11 cellular contexts compared by ENCODE assay signal in the genomic region with DNA sequence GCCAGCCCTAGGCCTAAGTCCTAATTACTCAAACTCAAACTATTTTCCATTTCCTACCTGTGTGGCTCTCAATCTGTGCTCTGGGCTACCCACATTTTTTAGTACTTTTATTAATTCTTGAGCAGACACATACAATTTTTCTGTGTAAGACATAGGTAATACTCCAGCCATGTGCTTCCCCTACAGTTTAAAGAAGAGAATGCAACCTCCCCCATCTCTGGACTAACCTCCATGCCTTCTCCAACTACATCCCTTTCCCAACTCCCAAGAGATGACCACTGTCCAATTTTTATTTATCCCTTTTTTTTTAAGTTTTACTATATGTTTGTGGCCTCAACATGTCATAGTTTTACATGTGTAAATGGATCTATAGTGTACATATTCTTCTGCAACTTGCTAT. TPM values are rescaled to one million over a fixed set of nuclear protein-coding genes. Genes with fewer than 3 reads are reported as not detected.
A peak's percentile ranks its signal among the peaks of the same experiment; 100 is the strongest.
DNase-seq lines count a peak whose midpoint lies in the region; ATAC-seq, FAIRE-seq and TF ChIP-seq lines count a peak whose summit lies in the region.
"Had no signal": no experiment of that assay in that cellular context is flagged by ENCODE, and none has a peak within 500 bp of the region (broad histone marks: within the 10 kb centered on the region; RNA-seq: fewer than 3 reads in every experiment).

No MANE protein-coding gene starts in this region.

- H3K27me3 Mint-ChIP-seq in astrocyte (ENCODE audit: low read depth, unreplicated experiment) (no peaks in the 10 kb centered on the region), mesothelial cell of epicardium (ENCODE audit: low read depth) (no peaks in the 10 kb centered on the region)

- H3K9me3 Mint-ChIP-seq in astrocyte (ENCODE audit: unreplicated experiment) (peaks cover 2% of the 10 kb centered on the region), mesothelial cell of epicardium (no peaks in the 10 kb centered on the region)

- H3K4me2 ChIP-seq in astrocyte (ENCODE audit: low read length), result no peak overlapping the region

- H3K4me1 ChIP-seq in astrocyte (ENCODE audit: insufficient read depth, low read length) (peaks cover 4% of the 10 kb centered on the region), prostate gland (replicated peaks) (peaks cover 2% of the 10 kb centered on the region)

- H3K9me3 ChIP-seq in astrocyte (ENCODE audit: insufficient read depth, low read depth, low read length) (no peaks in the 10 kb centered on the region), prostate gland (no peaks in the 10 kb centered on the region)

- no peak overlapping the region for H3K27ac ChIP-seq in astrocyte (ENCODE audit: low read depth, low read length)
- H3K27ac ChIP-seq in prostate gland, result no peak overlapping the region

- H3K27me3 ChIP-seq in astrocyte (ENCODE audit: insufficient read depth, low read length) (no peaks in the 10 kb centered on the region), prostate gland (replicated peaks; ENCODE audit: insufficient read depth) (no peaks in the 10 kb centered on the region)

- no peak overlapping the region for H3K9ac ChIP-seq in astrocyte (ENCODE audit: low read length)

- FAIRE-seq in astrocyte (lab: Jason Lieb, UNC), result no peak

- TF ChIP-seq CTCF in astrocyte (IDR thresholded peaks at IDR 0.05; ENCODE audit: insufficient read depth, low read depth, low read length), result peak; percentile 42
- TF ChIP-seq CTCF in mesothelial cell of epicardium (IDR thresholded peaks at IDR 0.05; ENCODE audit: unreplicated experiment), result no peak
- TF ChIP-seq CTCF in prostate gland (IDR thresholded peaks at IDR 0.05), result no peak

- in situ Hi-C loops in Caki2 (cut with HindIII; ENCODE audit: low pct_unique_long_range_greater_than_20kb, low sequenced_read_pairs), result loop anchor here (25.0 kb wide), 1 partner anchor 207 kb away; no protein-coding TSS in a partner anchor

- TF ChIP-seq POLR2A in prostate gland (IDR thresholded peaks at IDR 0.05), result no peak

- no peak overlapping the region for H3K27ac Mint-ChIP-seq in astrocyte (ENCODE audit: unreplicated experiment)
- H3K27ac Mint-ChIP-seq in mesothelial cell of epicardium, result peak overlapping the region; percentile 77

- peaks cover 8% of the 10 kb centered on the region for H4K20me1 ChIP-seq in astrocyte (ENCODE audit: insufficient read depth, low read length)

- H3K4me1 Mint-ChIP-seq in astrocyte (ENCODE audit: low read depth, unreplicated experiment) (peaks cover 5% of the 10 kb centered on the region), mesothelial cell of epicardium (peaks cover 17% of the 10 kb centered on the region)

- H3K4me3 Mint-ChIP-seq in astrocyte (ENCODE audit: unreplicated experiment) (no peak overlapping the region), mesothelial cell of epicardium (no peak overlapping the region)

- H2AFZ ChIP-seq in astrocyte (ENCODE audit: low read depth, low read length), result no peak overlapping the region

- peaks cover 56% of the 10 kb centered on the region for H3K79me2 ChIP-seq in astrocyte (ENCODE audit: insufficient read depth, low read length)

- intact Hi-C loops in prostate gland (cut with DNase I), result no loop called here

- ATAC-seq in HG02870 (IDR thresholded peaks at IDR 0.05; ENCODE audit: unreplicated experiment) (no peak), HG02763 (IDR thresholded peaks at IDR 0.05; ENCODE audit: unreplicated experiment) (no peak)

- no peak overlapping the region for H3K4me3 ChIP-seq in astrocyte (ENCODE audit: insufficient read depth, low read depth, low read length)
- H3K4me3 ChIP-seq in prostate gland, result no peak overlapping the region

- DNase-seq in Caki2 (ENCODE audit: low read depth) (peak; percentile 30), HT-29 (ENCODE audit: low spot score) (peak; percentile 34), astrocyte (ENCODE audit: low read depth) (no peak), mesothelial cell of epicardium (ENCODE audit: low spot score in 2 of 2, unreplicated experiment in 2 of 2) (no peak), iPS-NIHi7 (ENCODE audit: extremely low spot score) (no peak), prostate gland (ENCODE audit: low spot score) (no peak)
- DNase-seq: SHP77; stimulated activated CD4-positive, alpha-beta T cell treated with anti-CD3 and anti-CD28 coated beads, Interleukin-4, amount 100 ng/mL, for 24 hours had no signal

- H3K36me3 ChIP-seq in astrocyte (ENCODE audit: insufficient read depth, low read length), result peaks cover 15% of the 10 kb centered on the region
- H3K36me3 ChIP-seq in prostate gland, result no peaks in the 10 kb centered on the region

- H3K36me3 Mint-ChIP-seq in astrocyte (ENCODE audit: low read depth, unreplicated experiment), result peaks cover 16% of the 10 kb centered on the region
- H3K36me3 Mint-ChIP-seq in mesothelial cell of epicardium, result peaks cover 28% of the 10 kb centered on the region

RNA-seq across cellular contexts. Expression of a gene that starts 5.8 kb away (rescaled TPM):
- 136 and 165 TPM in 2 replicates for total RNA-seq in Caki2 (2014; rRNA removed; shearing (Covaris generic); ENCODE audit: low replicate concordance)
- total RNA-seq in HT-29 (2014; rRNA removed; shearing (Covaris generic)), result 23.6 and 26.3 TPM in 2 replicates
- 46.2 and 49.4 TPM in 2 replicates for total RNA-seq in astrocyte
- total RNA-seq in mesothelial cell of epicardium, result 49.4 to 60.5 TPM (median 54.1 TPM) in 3 replicates
- 10 to 100 TPM; 53.5 to 83.0 TPM for total RNA-seq in prostate gland

RNA-seq across cellular contexts. Expression of a gene that starts 43.9 kb away (rescaled TPM):
- total RNA-seq in Caki2 (2014; rRNA removed; shearing (Covaris generic); ENCODE audit: low replicate concordance), result 0.47 TPM in 1 of 2 replicates, not detected in the other
- total RNA-seq in HT-29 (2014; rRNA removed; shearing (Covaris generic)), result not detected in 2 replicates
- total RNA-seq in astrocyte, result not detected in 2 replicates
- 0.09 to 0.11 TPM in 2 of 3 replicates, not detected in the other for total RNA-seq in mesothelial cell of epicardium
- under 1 TPM in 1 of 2 donors, not detected in 1; 0.23 TPM for total RNA-seq in prostate gland
- total RNA-seq: glomerular endothelial cell had no signal

RNA-seq across cellular contexts. Expression of a gene that starts 52.8 kb away (rescaled TPM):
- total RNA-seq in Caki2 (2014; rRNA removed; shearing (Covaris generic); ENCODE audit: low replicate concordance), result 24.0 and 36.6 TPM in 2 replicates
- total RNA-seq in HT-29 (2014; rRNA removed; shearing (Covaris generic)), result 27.0 and 32.2 TPM in 2 replicates
- total RNA-seq in astrocyte (17.1 and 17.3 TPM in 2 replicates), mesothelial cell of epicardium (21.8 to 22.6 TPM (median 21.9 TPM) in 3 replicates), prostate gland (10 to 100 TPM; 15.7 to 19.7 TPM)

Comparison
In these comparisons a context has a peak if more than half of its experiments do, and no peak if none do; other contexts are left out.
1. DNase-seq: peak in Caki2 (single experiment) and HT-29 (single experiment); none in astrocyte (single experiment), mesothelial cell of epicardium (0 of 2), iPS-NIHi7 (single experiment) and prostate gland (single experiment).